12 cellular contexts compared by ENCODE assay signal in the genomic region with DNA sequence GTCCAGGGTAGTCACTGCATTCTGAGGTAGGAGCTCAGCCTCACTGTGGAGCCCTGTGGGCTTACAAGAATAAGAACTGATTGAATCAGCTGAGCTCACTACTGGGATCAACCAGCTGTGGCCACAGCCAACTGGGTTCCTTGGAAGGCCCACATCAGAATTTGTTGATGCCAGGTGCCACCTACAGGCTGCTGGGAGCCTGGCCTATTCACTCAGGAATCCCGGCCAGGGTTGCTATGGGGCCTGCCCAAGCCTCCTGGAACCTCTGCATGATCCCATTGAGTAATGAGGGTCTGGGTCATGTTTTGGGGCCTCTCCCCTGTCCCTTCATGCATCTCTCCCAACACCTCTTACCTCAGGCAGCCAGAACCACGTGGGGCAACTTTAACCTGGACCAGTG. TPM values are rescaled to one million over a fixed set of nuclear protein-coding genes. Genes with fewer than 3 reads are reported as not detected.
DNase-seq lines count a peak whose midpoint lies in the region; ATAC-seq, FAIRE-seq and TF ChIP-seq lines count a peak whose summit lies in the region.
"Had no signal": no experiment of that assay in that cellular context is flagged by ENCODE, and none has a peak within 500 bp of the region (broad histone marks: within the 10 kb centered on the region; RNA-seq: fewer than 3 reads in every experiment).

No MANE protein-coding gene starts in this region.

- intact Hi-C loops in Panc1 (cut with micrococcal nuclease; ENCODE audit: unreplicated experiment), result no loop called here

- no peak overlapping the region for H3K4me3 ChIP-seq in Panc1 (ENCODE audit: low read depth in 2 of 2, low read length in 2 of 2)
- H3K4me3 ChIP-seq in fibroblast of villous mesenchyme (ENCODE audit: low read depth, low read length), result no peak overlapping the region
- H3K4me3 ChIP-seq: suprapubic skin had no signal

- H3K27ac ChIP-seq in Panc1 (ENCODE audit: low read length), result no peak overlapping the region
- H3K27ac ChIP-seq: suprapubic skin had no signal

- no peak for FAIRE-seq in urothelium cell line (lab: Jason Lieb, UNC)

- TF ChIP-seq CTCF in Panc1 (IDR thresholded peaks at IDR 0.05) (peak; percentile 64), fibroblast of villous mesenchyme (IDR thresholded peaks at IDR 0.05; ENCODE audit: insufficient read depth, low read depth, low read length) (peak; percentile 3)

- ATAC-seq in Panc1 (peak; percentile 94), GM18498 (IDR thresholded peaks at IDR 0.05; ENCODE audit: unreplicated experiment) (no peak), HG03442 (IDR thresholded peaks at IDR 0.05; ENCODE audit: unreplicated experiment) (no peak)
- ATAC-seq: activated CD4-positive, CD25-positive, alpha-beta regulatory T cell treated with anti-CD3 and anti-CD28 coated beads, Interleukin-2, amount 50 U/mL, for 24 hours had no signal

- no peaks in the 10 kb centered on the region for H3K36me3 ChIP-seq in Panc1 (ENCODE audit: control insufficient read depth, insufficient read depth, low read length)
- H3K36me3 ChIP-seq: suprapubic skin had no signal

- no TSS peak for BruUV-seq in Panc1 (replicated peaks; lab: Mats Ljungman, UMichigan)

- H3K27me3 ChIP-seq in Panc1 (ENCODE audit: control insufficient read depth, insufficient read depth, low read length), result no peaks in the 10 kb centered on the region
- H3K27me3 ChIP-seq: suprapubic skin had no signal

- in situ Hi-C loops in Panc1 (cut with HindIII; ENCODE audit: low pct_unique_long_range_greater_than_20kb, low sequenced_read_pairs), result no loop called here

- no peaks in the 10 kb centered on the region for H3K9me3 ChIP-seq in Panc1 (ENCODE audit: control insufficient read depth, insufficient read depth, low read depth, low read length)
- H3K9me3 ChIP-seq: suprapubic skin had no signal

- peak; percentile 1 for DNase-seq in stimulated activated CD4-positive, alpha-beta T cell treated with anti-CD3 and anti-CD28 coated beads, Interleukin-1b, Interleukin-23, amount 100 ng/mL, for 48 hours
- DNase-seq in stimulated activated CD4-positive, alpha-beta T cell treated with anti-CD3 and anti-CD28 coated beads, Interleukin-12 subunit alpha, Interleukin-12 subunit beta, amount 100 ng/mL, for 4 hours, result no peak
- no peak for DNase-seq in Panc1 (ENCODE audit: low read depth, low spot score)
- DNase-seq in fibroblast of villous mesenchyme (ENCODE audit: low read depth), result no peak
- peak; percentile 16 for DNase-seq in urothelium cell line (ENCODE audit: low spot score)
- no peak for DNase-seq in medulla oblongata (ENCODE audit: extremely low spot score)
- DNase-seq: activated naive CD8-positive, alpha-beta T cell treated with anti-CD3 and anti-CD28 coated beads for 36 hours; Karpas-422 had no signal

- POLR2A ChIA-PET in Panc1 (lab: Charles Lee), result no interaction called here

- no peaks in the 10 kb centered on the region for H3K4me1 ChIP-seq in Panc1 (ENCODE audit: control insufficient read depth, insufficient read depth, low read length)
- H3K4me1 ChIP-seq: suprapubic skin had no signal

- CTCF ChIA-PET in Panc1 (lab: Charles Lee), result interaction anchor here (0.6 to 0.8 kb wide), 3 partner anchors 54 to 179 kb away, joined by 3 read pairs; no protein-coding TSS in a partner anchor

RNA-seq across cellular contexts. Expression of gene KIAA1210, which starts 53.9 kb away (rescaled TPM):
- total RNA-seq in Panc1 (2021; ENCODE audit: unreplicated experiment) (not detected), fibroblast of villous mesenchyme (not detected in 2 replicates)
- not detected for polyA plus RNA-seq in Panc1 (2012; ENCODE audit: insufficient read length)
- total RNA-seq: activated naive CD8-positive, alpha-beta T cell treated with anti-CD3 and anti-CD28 coated beads for 36 hours had no signal

RNA-seq across cellular contexts. Expression of gene PGRMC1, which starts 54.6 kb away (rescaled TPM):
- total RNA-seq in Panc1 (2021; ENCODE audit: unreplicated experiment) (83.3 TPM), fibroblast of villous mesenchyme (202 and 244 TPM in 2 replicates)
- polyA plus RNA-seq in Panc1 (2012; ENCODE audit: insufficient read length), result 64.9 TPM

Comparison
In these comparisons a context has a peak if more than half of its experiments do, and no peak if none do; other contexts are left out.
1. DNase-seq: peak in stimulated activated CD4-positive, alpha-beta T cell treated with anti-CD3 and anti-CD28 coated beads, Interleukin-1b, Interleukin-23, amount 100 ng/mL, for 48 hours (single experiment) and urothelium cell line (single experiment); none in stimulated activated CD4-positive, alpha-beta T cell treated with anti-CD3 and anti-CD28 coated beads, Interleukin-12 subunit alpha, Interleukin-12 subunit beta, amount 100 ng/mL, for 4 hours (single experiment), Panc1 (single experiment), fibroblast of villous mesenchyme (single experiment) and medulla oblongata (single experiment).